In the genomic region with DNA sequence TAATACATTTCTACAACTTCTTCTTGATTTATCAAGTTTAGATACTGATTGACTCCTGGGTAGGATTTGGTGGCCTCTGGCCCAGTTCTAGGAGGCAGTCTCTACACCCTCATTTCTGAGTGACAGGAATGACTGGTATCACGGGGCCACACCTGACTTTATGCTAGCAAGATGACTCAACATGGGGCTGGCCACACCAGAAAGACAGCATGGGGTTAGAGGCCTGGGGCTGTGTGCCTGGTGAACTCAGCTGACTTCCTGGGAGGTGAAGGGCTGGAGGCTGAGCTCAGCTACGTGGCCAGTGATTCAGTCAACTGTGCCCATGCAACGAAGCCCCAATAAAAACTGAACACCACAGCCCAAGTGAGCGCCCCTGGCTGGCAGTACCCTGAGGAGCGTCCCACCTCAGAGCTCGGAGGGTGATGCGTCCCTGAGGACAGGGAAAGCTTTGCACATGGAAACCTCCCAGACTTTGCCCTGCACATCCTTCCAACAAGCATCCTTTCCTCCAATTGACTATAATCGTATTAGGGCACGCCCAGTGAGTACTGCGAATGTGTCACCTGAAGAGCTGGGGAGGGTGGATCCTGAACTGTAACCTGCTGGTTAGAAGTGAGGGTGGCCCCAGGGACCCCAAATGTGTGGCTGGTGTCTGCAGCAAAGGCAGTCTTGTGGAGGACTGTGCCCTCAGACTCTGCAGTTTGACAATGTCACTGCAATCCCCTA, we compare ENCODE assay signal across 8 cellular contexts. TPM values are rescaled to one million over a fixed set of nuclear protein-coding genes. Genes with fewer than 3 reads are reported as not detected.
DNase-seq lines count a peak whose midpoint lies in the region; ATAC-seq, FAIRE-seq and TF ChIP-seq lines count a peak whose summit lies in the region.

No MANE protein-coding gene starts in this region.

- no peak for TF ChIP-seq CTCF in brain microvascular endothelial cell (IDR thresholded peaks at IDR 0.05; ENCODE audit: low read depth, low read length, missing control alignments)
- TF ChIP-seq CTCF in D721Med (IDR thresholded peaks at IDR 0.05; ENCODE audit: insufficient read depth, missing control alignments), result no peak
- no peak for TF ChIP-seq CTCF in sigmoid colon (IDR thresholded peaks at IDR 0.05)

- peaks cover 35% of the 10 kb centered on the region for H3K36me3 ChIP-seq in brain microvascular endothelial cell (replicated peaks)
- H3K36me3 ChIP-seq in sigmoid colon, result peaks cover 14 to 82% (median 25%) of the 10 kb centered on the region in 4 donors

- H3K27ac Mint-ChIP-seq in activated naive CD4-positive, alpha-beta T cell treated with anti-CD3 and anti-CD28 coated beads, Interleukin-2, amount 50 U/mL, for 72 hours, result peak overlapping the region in 1 of 2 donors; percentile 79
- H3K27ac Mint-ChIP-seq in stimulated activated memory B cell treated with anti-CD40 and anti-IgM and Interleukin-4, amounts not matched to agents 10 μg/mL and 1 μg/mL and 100 μg/mL, for 72 hours, result no peak overlapping the region

- H3K4me1 ChIP-seq in sigmoid colon, result no peaks in the 10 kb centered on the region

- H3K4me3 ChIP-seq in brain microvascular endothelial cell (ENCODE audit: low read depth, low read length) (no peak overlapping the region), sigmoid colon (no peak overlapping the region)

- WGBS in sigmoid colon, 2 donors, result 65 to 86% methylated on average over 10 of the region's 10 CpGs

- in situ Hi-C loops in brain microvascular endothelial cell (cut with HindIII; ENCODE audit: low pct_ligation_motif_present, low sequenced_read_pairs), result no loop called here

- no peaks in the 10 kb centered on the region for H3K4me1 Mint-ChIP-seq in stimulated activated memory B cell treated with anti-CD40 and anti-IgM and Interleukin-4, amounts not matched to agents 10 μg/mL and 1 μg/mL and 100 μg/mL, for 72 hours

- TF ChIP-seq EP300 in sigmoid colon (IDR thresholded peaks at IDR 0.05), result no peak

- no peak for TF ChIP-seq POLR2A in sigmoid colon (IDR thresholded peaks at IDR 0.05)

- intact Hi-C loops in sigmoid colon (cut with DNase I), result no loop called here

- DNase-seq in activated naive CD4-positive, alpha-beta T cell treated with anti-CD3 and anti-CD28 coated beads, Interleukin-2, amount 50 U/mL, for 72 hours (ENCODE audit: low spot score in 2 of 2), result peak in 1 of 2 donors; percentile 51
- no peak for DNase-seq in activated naive CD4-positive, alpha-beta T cell (lab: John Stamatoyannopoulos, UW)
- DNase-seq in brain microvascular endothelial cell (peak; percentile 31), NCI-H2029 treated with DMSO at 0.1 percent for 48 hours (lab: John Stamatoyannopoulos, UW) (no peak), D721Med (ENCODE audit: insufficient read length, low spot score) (no peak), sigmoid colon (no peak)

- no peaks in the 10 kb centered on the region for H3K9me3 Mint-ChIP-seq in activated naive CD4-positive, alpha-beta T cell treated with anti-CD3 and anti-CD28 coated beads, Interleukin-2, amount 50 U/mL, for 72 hours
- no peaks in the 10 kb centered on the region for H3K9me3 Mint-ChIP-seq in stimulated activated memory B cell treated with anti-CD40 and anti-IgM and Interleukin-4, amounts not matched to agents 10 μg/mL and 1 μg/mL and 100 μg/mL, for 72 hours

- no peaks in the 10 kb centered on the region for H3K27me3 Mint-ChIP-seq in stimulated activated memory B cell treated with anti-CD40 and anti-IgM and Interleukin-4, amounts not matched to agents 10 μg/mL and 1 μg/mL and 100 μg/mL, for 72 hours

- H3K9me3 ChIP-seq in sigmoid colon, result no peaks in the 10 kb centered on the region

- no peak overlapping the region for H3K27ac ChIP-seq in brain microvascular endothelial cell
- H3K27ac ChIP-seq in sigmoid colon, result no peak overlapping the region

- no peaks in the 10 kb centered on the region for H3K27me3 ChIP-seq in brain microvascular endothelial cell (replicated peaks)
- no peaks in the 10 kb centered on the region for H3K27me3 ChIP-seq in sigmoid colon

- FAIRE-seq in D721Med (lab: Jason Lieb, UNC), result no peak

- H3K4me3 Mint-ChIP-seq in stimulated activated memory B cell treated with anti-CD40 and anti-IgM and Interleukin-4, amounts not matched to agents 10 μg/mL and 1 μg/mL and 100 μg/mL, for 72 hours, result no peak overlapping the region

- peak; percentile 96 to 99 for ATAC-seq in activated naive CD4-positive, alpha-beta T cell treated with anti-CD3 and anti-CD28 coated beads, Interleukin-2, amount 50 U/mL, for 72 hours
- ATAC-seq in HG03354 (IDR thresholded peaks at IDR 0.05; ENCODE audit: poor library complexity, severe bottlenecking, unreplicated experiment), result peak; percentile 77
- ATAC-seq in stimulated activated memory B cell treated with anti-CD40 and anti-IgM and Interleukin-4, amounts not matched to agents 10 μg/mL and 1 μg/mL and 100 μg/mL, for 72 hours, result peak; percentile 53

- peaks cover 0 to 11% of the 10 kb centered on the region in 2 donors for H3K36me3 Mint-ChIP-seq in activated naive CD4-positive, alpha-beta T cell treated with anti-CD3 and anti-CD28 coated beads, Interleukin-2, amount 50 U/mL, for 72 hours
- H3K36me3 Mint-ChIP-seq in stimulated activated memory B cell treated with anti-CD40 and anti-IgM and Interleukin-4, amounts not matched to agents 10 μg/mL and 1 μg/mL and 100 μg/mL, for 72 hours, result peaks cover 48% of the 10 kb centered on the region

RNA-seq across cellular contexts. Expression of a gene that starts 57.2 kb away (rescaled TPM):
- 10 to 100 TPM; 48.6 to 54.6 TPM for total RNA-seq in activated naive CD4-positive, alpha-beta T cell treated with anti-CD3 and anti-CD28 coated beads, Interleukin-2, amount 50 U/mL, for 72 hours
- total RNA-seq in sigmoid colon, result 10 to 100 TPM; 21.6 to 40.3 (median 29.9) TPM
- polyA plus RNA-seq in sigmoid colon, result 10 to 100 TPM; 15.0 to 47.1 (median 25.2) TPM
